Comparison of ENCODE assay signal across 11 cellular contexts in genomic region chr2:37775908-37776250, GRCh38.
DNase-seq lines count a peak whose midpoint lies in the region; ATAC-seq and TF ChIP-seq lines count a peak whose summit lies in the region.
"Had no signal": no experiment of that assay in that cellular context is flagged by ENCODE, and none has a peak within 500 bp of the region (broad histone marks: within the 10 kb centered on the region; RNA-seq: fewer than 3 reads in every experiment).

No MANE protein-coding gene starts in this region.

- no peaks in the 10 kb centered on the region for H3F3A ChIP-seq in GM23338 (replicated peaks; ENCODE audit: low read depth)

- peak overlapping the region; percentile 47; the same call in 1 of the 2 replicates for H2AFZ ChIP-seq in GM23338

- intact Hi-C loops in ascending aorta (cut with DNase I) (loop anchor here (5.0 kb wide), 2 partner anchors 34 to 54 kb away; no protein-coding TSS in a partner anchor), right cardiac atrium (cut with DNase I) (no loop called here), posterior vena cava (cut with DNase I) (loop anchor here in 1 of 2 donors (10.0 kb wide), 2 partner anchors 49 to 101 kb away; partner anchors contain the start of gene CDC42EP3)

- 14% methylated on average over 3 of the region's 3 CpGs for WGBS in right cardiac atrium

- TF ChIP-seq CTCF in GM23338 (conservative IDR thresholded peaks at IDR 0.05; ENCODE audit: low read depth in 2 of 2) = no peak
- no peak for TF ChIP-seq CTCF in ascending aorta (IDR thresholded peaks at IDR 0.05)

- peak; percentile 6 for DNase-seq in GM23338 (ENCODE audit: low spot score)
- DNase-seq in ascending aorta (ENCODE audit: low spot score in 2 of 2) = peak in 1 of 2 donors; percentile 71
- DNase-seq in right cardiac atrium = peak in 1 of 3 donors; percentile 63
- DNase-seq in skeletal muscle cell (ENCODE audit: low read depth) = peak; percentile 58
- no peak for DNase-seq in posterior vena cava (ENCODE audit: low spot score)
- no peak for DNase-seq in activated naive CD4-positive, alpha-beta T cell treated with anti-CD3 and anti-CD28 coated beads, Interleukin-2, amount 10 ng/mL, durations not matched to agents 7 days and 5 days
- no peak for DNase-seq in pons (ENCODE audit: low spot score)
- DNase-seq in DMS153 (lab: John Stamatoyannopoulos, UW) = no peak
- DNase-seq: GOT3, NCI-H2107 had no signal

- peaks cover 26% of the 10 kb centered on the region for H3K9me3 Mint-ChIP-seq in GM23338
- peaks cover 17% of the 10 kb centered on the region for H3K9me3 Mint-ChIP-seq in activated naive CD4-positive, alpha-beta T cell treated with anti-CD3 and anti-CD28 coated beads, Interleukin-2, amount 10 ng/mL, durations not matched to agents 7 days and 5 days

- H4K20me1 ChIP-seq in GM23338 (replicated peaks; ENCODE audit: insufficient read depth) = no peaks in the 10 kb centered on the region

- H3K9me2 ChIP-seq in GM23338 (ENCODE audit: insufficient read depth) = no peaks in the 10 kb centered on the region

- H3K27me3 Mint-ChIP-seq in GM23338 (ENCODE audit: insufficient read depth, low read depth, poor library complexity) = peaks cover 6% of the 10 kb centered on the region
- H3K27me3 Mint-ChIP-seq in activated naive CD4-positive, alpha-beta T cell treated with anti-CD3 and anti-CD28 coated beads, Interleukin-2, amount 10 ng/mL, durations not matched to agents 7 days and 5 days = peaks cover 19% of the 10 kb centered on the region

- no peaks in the 10 kb centered on the region for H3K9me3 ChIP-seq in ascending aorta
- no peaks in the 10 kb centered on the region for H3K9me3 ChIP-seq in right cardiac atrium (ENCODE audit: control insufficient read depth, low read length)

- H3K4me3 ChIP-seq in GM23338 (no peak overlapping the region), ascending aorta (no peak overlapping the region), right cardiac atrium (ENCODE audit: low read length) (no peak overlapping the region), skeletal muscle cell (ENCODE audit: low read depth, low read length) (no peak overlapping the region)

- H3K27me3 ChIP-seq in GM23338 (ENCODE audit: insufficient read depth) (no peaks in the 10 kb centered on the region), ascending aorta (no peaks in the 10 kb centered on the region), right cardiac atrium (ENCODE audit: control insufficient read depth, insufficient read depth) (no peaks in the 10 kb centered on the region)

- peaks cover 14% of the 10 kb centered on the region for H3K36me3 Mint-ChIP-seq in GM23338 (ENCODE audit: low read depth)
- peaks cover 2% of the 10 kb centered on the region for H3K36me3 Mint-ChIP-seq in activated naive CD4-positive, alpha-beta T cell treated with anti-CD3 and anti-CD28 coated beads, Interleukin-2, amount 10 ng/mL, durations not matched to agents 7 days and 5 days

- H3K36me3 ChIP-seq in GM23338 (ENCODE audit: insufficient read depth) (no peaks in the 10 kb centered on the region), ascending aorta (no peaks in the 10 kb centered on the region)

- H3K4me2 ChIP-seq in GM23338 = no peak overlapping the region

- no peaks in the 10 kb centered on the region for H3K4me1 ChIP-seq in GM23338 (ENCODE audit: insufficient read depth)
- H3K4me1 ChIP-seq in ascending aorta = peaks cover 3 to 31% of the 10 kb centered on the region in 2 donors
- H3K4me1 ChIP-seq in right cardiac atrium (ENCODE audit: control insufficient read depth, insufficient read depth, low read length) = peaks cover 4% of the 10 kb centered on the region

- peak; percentile 65 for ATAC-seq in GM23338
- ATAC-seq in right cardiac atrium = peak; percentile 51 to 76

- peak overlapping the region; percentile 55; the same call in 1 of the 2 replicates for H3K27ac Mint-ChIP-seq in GM23338
- H3K27ac Mint-ChIP-seq in activated naive CD4-positive, alpha-beta T cell treated with anti-CD3 and anti-CD28 coated beads, Interleukin-2, amount 10 ng/mL, durations not matched to agents 7 days and 5 days = no peak overlapping the region
- H3K27ac Mint-ChIP-seq: T-helper 1 cell treated with Interleukin-12 subunit alpha and Interleukin-12 subunit beta and Interleukin-4 antibody, amounts not matched to agents 30 μg/mL and 1 μg/mL, for 36 hours had no signal

- CTCF ChIA-PET in activated naive CD4-positive, alpha-beta T cell treated with anti-CD3 and anti-CD28 coated beads, Interleukin-2, amount 10 ng/mL, durations not matched to agents 7 days and 5 days (lab: Charles Lee) = no interaction called here

- H3K79me2 ChIP-seq in GM23338 (replicated peaks; ENCODE audit: insufficient read depth) = no peaks in the 10 kb centered on the region

- H3K27ac ChIP-seq in GM23338 (ENCODE audit: low read depth) (no peak overlapping the region), ascending aorta (peak overlapping the region; percentile 87 to 90), right cardiac atrium (ENCODE audit: low read length) (no peak overlapping the region)

- peaks cover 8% of the 10 kb centered on the region; the same call in 2 of the 3 replicates for H3K4me1 Mint-ChIP-seq in GM23338
- H3K4me1 Mint-ChIP-seq in activated naive CD4-positive, alpha-beta T cell treated with anti-CD3 and anti-CD28 coated beads, Interleukin-2, amount 10 ng/mL, durations not matched to agents 7 days and 5 days = no peaks in the 10 kb centered on the region

- H3K4me3 Mint-ChIP-seq in GM23338 = no peak overlapping the region
- no peak overlapping the region for H3K4me3 Mint-ChIP-seq in activated naive CD4-positive, alpha-beta T cell treated with anti-CD3 and anti-CD28 coated beads, Interleukin-2, amount 10 ng/mL, durations not matched to agents 7 days and 5 days
- H3K4me3 Mint-ChIP-seq: T-helper 1 cell treated with Interleukin-12 subunit alpha and Interleukin-12 subunit beta and Interleukin-4 antibody, amounts not matched to agents 30 μg/mL and 1 μg/mL, for 36 hours had no signal

TF ChIP-seq in GM23338, 12 proteins besides CTCF, POLR2A, EP300 and RAD21:
- TF ChIP-seq JUNB (IDR thresholded peaks at IDR 0.05; ENCODE audit: unreplicated experiment) (no peak), EZH2 (IDR thresholded peaks at IDR 0.05; ENCODE audit: low read depth, unreplicated experiment) (no peak), ZNF331 (CRISPR knock-in tag; IDR thresholded peaks at IDR 0.05; ENCODE audit: low read depth) (no peak)

Comparison
In these comparisons a context has a peak if more than half of its experiments do, and no peak if none do; other contexts are left out.
1. DNase-seq: peak in GM23338 (single experiment) and skeletal muscle cell (single experiment); none in posterior vena cava (single experiment), activated naive CD4-positive, alpha-beta T cell treated with anti-CD3 and anti-CD28 coated beads, Interleukin-2, amount 10 ng/mL, durations not matched to agents 7 days and 5 days (single experiment), pons (single experiment) and DMS153 (single experiment).
2. H3K27ac ChIP-seq: peak in ascending aorta (2 of 2); none in GM23338 (single experiment) and right cardiac atrium (single experiment).